In the genomic region with DNA sequence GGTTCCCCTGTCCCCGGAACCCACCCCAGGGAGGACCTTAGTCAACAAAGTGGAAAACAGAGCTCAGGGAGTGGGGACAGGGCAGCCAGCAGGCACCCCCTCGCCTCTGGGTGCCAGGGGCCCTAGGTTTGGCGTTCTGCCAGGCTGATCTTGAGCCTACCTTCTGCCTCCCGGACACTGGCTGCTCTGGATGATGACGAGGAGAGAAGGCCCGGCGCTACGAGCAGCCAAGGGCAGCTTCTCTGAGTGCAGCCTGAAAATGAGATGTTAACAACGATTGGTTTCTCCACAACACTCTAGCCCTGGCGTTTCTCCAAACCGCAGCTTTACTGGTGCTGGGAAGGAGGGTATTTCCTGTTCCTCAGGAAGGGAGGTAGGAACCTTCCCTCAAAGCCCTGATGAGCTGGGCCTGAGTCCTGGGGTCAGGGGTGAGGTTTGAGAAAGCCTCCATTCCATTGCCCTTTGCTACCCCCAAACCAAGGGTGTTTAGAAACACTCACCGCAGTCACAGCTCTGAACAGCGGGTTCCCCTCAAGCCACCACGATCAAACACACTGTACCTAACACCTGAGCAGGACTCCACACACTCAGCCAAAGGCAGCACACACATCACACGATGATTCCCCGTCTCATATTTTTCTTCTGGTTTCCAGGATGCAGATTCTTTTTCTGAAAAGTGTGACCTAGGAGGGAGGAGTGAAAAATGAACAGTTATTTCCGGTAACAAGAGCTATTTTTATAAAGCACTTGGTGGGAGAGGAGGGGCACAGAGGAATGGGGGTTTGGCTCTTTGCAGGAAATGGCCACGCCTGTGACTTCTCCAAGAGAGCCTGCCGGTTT, we compare ENCODE assay signal across 8 cellular contexts. TPM values are rescaled to one million over a fixed set of nuclear protein-coding genes. Genes with fewer than 3 reads are reported as not detected.
DNase-seq lines count a peak whose midpoint lies in the region; ATAC-seq and TF ChIP-seq lines count a peak whose summit lies in the region.

A gene (minus strand): TSS at position 709 of the 840 bp plus-strand sequence. CDS start 1,054 bp downstream, outside the sequence.

- H3K4me3 ChIP-seq in SK-N-SH (ENCODE audit: low read depth in 2 of 2, low read length in 1 of 2) (peak within 1 kb of the TSS; percentile 50 to 69), adipocyte (ENCODE audit: low read length) (peak within 1 kb of the TSS; percentile 82), heart right ventricle (peak within 1 kb of the TSS; percentile 42 to 71 (median 60)), sigmoid colon (peak within 1 kb of the TSS; percentile 11 to 45 (median 38))

- peaks cover 45% of the 10 kb centered on the region for H3K79me2 ChIP-seq in SK-N-SH (ENCODE audit: insufficient read depth)

- WGBS in SK-N-SH (ENCODE audit: low lambda C conversion rate) = 27% methylated on average over 15 of the region's 19 CpGs
- WGBS in heart right ventricle, 2 donors = 1 to 4% methylated on average over 19 of the region's 19 CpGs
- WGBS in sigmoid colon, 2 donors = 6 to 10% methylated on average over 19 of the region's 19 CpGs

- peak; percentile 73 to 80 (median 76) for ATAC-seq in heart right ventricle

- TF ChIP-seq POLR2A in sigmoid colon (IDR thresholded peaks at IDR 0.05) = no peak

- H3F3A ChIP-seq in SK-N-SH (replicated peaks; ENCODE audit: insufficient read depth) = peaks cover 22% of the 10 kb centered on the region

- intact Hi-C loops in heart right ventricle (cut with DNase I) = loop anchor here in 2 of 10 donors (5.0 kb wide), 2 partner anchors 35 to 45 kb away; a partner anchor contains a TSS
- intact Hi-C loops in sigmoid colon (cut with DNase I) = no loop called here

- H2AFZ ChIP-seq in SK-N-SH (ENCODE audit: low read depth) = peak within 1 kb of the TSS; percentile 76; the same call in 1 of the 2 replicates

- no peaks in the 10 kb centered on the region for H3K9me2 ChIP-seq in SK-N-SH

- in situ Hi-C loops in KBM-7 (cut with MboI; ENCODE audit: low pct_unique_long_range_greater_than_20kb, low sequenced_read_pairs) = no loop called here

- DNase-seq in NCI-H524 (lab: John Stamatoyannopoulos, UW) (peak; percentile 28 to 72), NCI-H524 treated with DMSO at 0.1 percent for 48 hours (lab: John Stamatoyannopoulos, UW) (no peak), KBM-7 (peak; percentile 99), SK-N-SH (peak; percentile 66), adipocyte (ENCODE audit: low read depth) (peak; percentile 94), heart right ventricle (peak; percentile 71 to 85), sigmoid colon (peak; percentile 92), middle frontal gyrus (ENCODE audit: extremely low spot score, low spot score) (no peak)

- CTCF ChIA-PET in SK-N-SH (lab: Yijun Ruan, JAX) = interaction anchor here (0.7 to 2.4 kb wide), 4 partner anchors 13 to 62 kb away, joined by 3 to 11 read pairs (median 4); no protein-coding TSS in a partner anchor

- H3K36me3 ChIP-seq in SK-N-SH (replicated peaks in 1 of 2; ENCODE audit: control insufficient read depth in 1 of 2, insufficient read depth in 2 of 2, low read length in 1 of 2) (peaks cover 11 to 26% of the 10 kb centered on the region in 2 experiments), adipocyte (ENCODE audit: control insufficient read depth, insufficient read depth, low read length, severe bottlenecking) (peaks cover 12% of the 10 kb centered on the region), heart right ventricle (peaks cover 0 to 37% (median 27%) of the 10 kb centered on the region in 9 donors), sigmoid colon (peaks cover 0 to 18% (median under 1%) of the 10 kb centered on the region in 4 donors)

- peak within 1 kb of the TSS; percentile 96 for H3K4me2 ChIP-seq in SK-N-SH

- no peak for TF ChIP-seq CTCF in SK-N-SH (IDR thresholded peaks at IDR 0.05)
- peak in 1 of 9 donors; percentile 7 for TF ChIP-seq CTCF in heart right ventricle (IDR thresholded peaks at IDR 0.05)
- no peak for TF ChIP-seq CTCF in sigmoid colon (IDR thresholded peaks at IDR 0.05)

- TF ChIP-seq EP300 in SK-N-SH (IDR thresholded peaks at IDR 0.05; ENCODE audit: borderline replicate concordance in 1 of 2, low read depth in 1 of 2, low read length in 1 of 2) (peak; percentile 22 to 70; a peak in 1 of 4 replicates), sigmoid colon (IDR thresholded peaks at IDR 0.05) (no peak)

- POLR2A ChIA-PET in SK-N-SH (lab: Yijun Ruan, JAX) = interaction anchor here (0.8 to 1.0 kb wide), 2 partner anchors 36 to 43 kb away, joined by 3 to 4 read pairs; a partner anchor contains a TSS

- H3K27me3 ChIP-seq in SK-N-SH (ENCODE audit: insufficient read depth) (no peaks in the 10 kb centered on the region), adipocyte (replicated peaks; ENCODE audit: control insufficient read depth, insufficient read depth, low read length) (no peaks in the 10 kb centered on the region), heart right ventricle (no peaks in the 10 kb centered on the region), sigmoid colon (no peaks in the 10 kb centered on the region)

- H3K4me1 ChIP-seq in SK-N-SH (ENCODE audit: control insufficient read depth in 1 of 2, insufficient read depth in 2 of 2, low read depth in 1 of 2, low read length in 1 of 2) = peaks cover 14% of the 10 kb centered on the region in 2 experiments; a peak in 2 of 4 replicates
- H3K4me1 ChIP-seq in adipocyte (ENCODE audit: control insufficient read depth, insufficient read depth, low read length) = peaks cover 30% of the 10 kb centered on the region
- peaks cover 16 to 77% (median 56%) of the 10 kb centered on the region in 9 donors for H3K4me1 ChIP-seq in heart right ventricle
- H3K4me1 ChIP-seq in sigmoid colon = peaks cover 0 to 29% (median 13%) of the 10 kb centered on the region in 4 donors

- no peak for TF ChIP-seq RAD21 in SK-N-SH (IDR thresholded peaks at IDR 0.05; ENCODE audit: low read length)

- H3K9me3 ChIP-seq in SK-N-SH (no peaks in the 10 kb centered on the region), adipocyte (ENCODE audit: control insufficient read depth, low read length) (no peaks in the 10 kb centered on the region), heart right ventricle (no peaks in the 10 kb centered on the region), sigmoid colon (no peaks in the 10 kb centered on the region)

- no peaks in the 10 kb centered on the region for H4K20me1 ChIP-seq in SK-N-SH (ENCODE audit: insufficient read depth)

- H3K9ac ChIP-seq in SK-N-SH (peak within 1 kb of the TSS; percentile 84), adipocyte (ENCODE audit: low read length) (peak within 1 kb of the TSS; percentile 86)

- H3K27ac ChIP-seq in SK-N-SH (ENCODE audit: low read depth in 2 of 2, low read length in 1 of 2) = peak within 1 kb of the TSS; percentile 91 to 100
- peak within 1 kb of the TSS; percentile 89 to 97 (median 96) for H3K27ac ChIP-seq in heart right ventricle
- H3K27ac ChIP-seq in sigmoid colon = peak within 1 kb of the TSS; percentile 78 to 90 (median 82)

TF ChIP-seq in SK-N-SH, 30 proteins besides CTCF, POLR2A, EP300 and RAD21 (continues in another document):
- TF ChIP-seq SIN3A (IDR thresholded peaks at IDR 0.05; ENCODE audit: borderline replicate concordance, low read depth, low read length) (peak; percentile 52; the same call in 1 of the 2 replicates), GATA2 (CRISPR knock-in tag; IDR thresholded peaks at IDR 0.05) (no peak), POLR2AphosphoS5 (IDR thresholded peaks at IDR 0.05; ENCODE audit: low read depth, low read length) (no peak; the same call in none of the 2 replicates), MXI1 (IDR thresholded peaks at IDR 0.05; ENCODE audit: low read depth, low read length) (no peak), RXRA (IDR thresholded peaks at IDR 0.05; ENCODE audit: borderline replicate concordance, low read depth) (no peak), JUND (IDR thresholded peaks at IDR 0.05) (peak; percentile 57; the same call in 1 of the 2 replicates), EZH2phosphoT487 (IDR thresholded peaks at IDR 0.05; ENCODE audit: borderline replicate concordance, low read depth) (no peak), YY1 (IDR thresholded peaks at IDR 0.05; ENCODE audit: low read depth) (no peak), FOSL2 (IDR thresholded peaks at IDR 0.05; ENCODE audit: borderline replicate concordance, low read depth) (peak; percentile 43; the same call in 1 of the 2 replicates), CHD2 (IDR thresholded peaks at IDR 0.05; ENCODE audit: low read length, partially characterized antibody) (no peak), NFIC (IDR thresholded peaks at IDR 0.05; ENCODE audit: borderline replicate concordance) (peak; percentile 97), TAF1 (IDR thresholded peaks at IDR 0.05; ENCODE audit: borderline replicate concordance, low read depth, low read length) (peak; percentile 58; the same call in 1 of the 2 replicates), GABPA (IDR thresholded peaks at IDR 0.05; ENCODE audit: low read depth) (peak; percentile 68), MEF2A (IDR thresholded peaks at IDR 0.05; ENCODE audit: borderline replicate concordance, low read depth) (peak; percentile 83; the same call in 1 of the 2 replicates), ELF1 (IDR thresholded peaks at IDR 0.05) (peak; percentile 49; the same call in 1 of the 2 replicates), FOXJ3 (CRISPR knock-in tag; IDR thresholded peaks at IDR 0.05) (no peak)
- TF ChIP-seq, protein P1, sequence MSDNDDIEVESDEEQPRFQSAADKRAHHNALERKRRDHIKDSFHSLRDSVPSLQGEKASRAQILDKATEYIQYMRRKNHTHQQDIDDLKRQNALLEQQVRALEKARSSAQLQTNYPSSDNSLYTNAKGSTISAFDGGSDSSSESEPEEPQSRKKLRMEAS (IDR thresholded peaks at IDR 0.05; ENCODE audit: low read depth) = peak; percentile 48
- TF ChIP-seq, protein P2, sequence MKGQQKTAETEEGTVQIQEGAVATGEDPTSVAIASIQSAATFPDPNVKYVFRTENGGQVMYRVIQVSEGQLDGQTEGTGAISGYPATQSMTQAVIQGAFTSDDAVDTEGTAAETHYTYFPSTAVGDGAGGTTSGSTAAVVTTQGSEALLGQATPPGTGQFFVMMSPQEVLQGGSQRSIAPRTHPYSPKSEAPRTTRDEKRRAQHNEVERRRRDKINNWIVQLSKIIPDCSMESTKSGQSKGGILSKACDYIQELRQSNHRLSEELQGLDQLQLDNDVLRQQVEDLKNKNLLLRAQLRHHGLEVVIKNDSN (IDR thresholded peaks at IDR 0.05; ENCODE audit: borderline replicate concordance, low read depth) = no peak

RNA-seq across cellular contexts. Expression of the gene that starts here (rescaled TPM):
- polyA plus RNA-seq in SK-N-SH (2012; rRNA removed) = 98.4 and 119 TPM in 2 replicates
- 37.8 and 54.3 TPM in 2 replicates for polyA plus RNA-seq in SK-N-SH (2012; cell fraction: cytosol; rRNA removed)
- polyA plus RNA-seq in SK-N-SH (2012; cell fraction: nucleus; rRNA removed) = 254 and 357 TPM in 2 replicates
- 100 to 1,000 TPM in 1 of 10 donors, 10 to 100 TPM in 9; 27.2 to 116 (median 55.7) TPM for total RNA-seq in heart right ventricle
- polyA plus RNA-seq in heart right ventricle = 10 to 100 TPM; 19.7 to 39.6 TPM
- 10 to 100 TPM; 14.6 to 53.8 (median 22.7) TPM for total RNA-seq in sigmoid colon
- 10 to 100 TPM in 1 of 3 donors, 1 to 10 TPM in 2; 5.5 to 63.5 (median 8.4) TPM for polyA plus RNA-seq in sigmoid colon

Comparison
In these comparisons a context has a peak if more than half of its experiments do, and no peak if none do; other contexts are left out.
1. DNase-seq: peak in NCI-H524 (2 of 2), KBM-7 (single experiment), SK-N-SH (single experiment), adipocyte (single experiment), heart right ventricle (2 of 2) and sigmoid colon (single experiment); none in NCI-H524 treated with DMSO at 0.1 percent for 48 hours (single experiment) and middle frontal gyrus (single experiment).
2. Peak in every context shown above with its lines, with median percentiles within 50 percentile points of each other: H3K27ac ChIP-seq and H3K4me3 ChIP-seq.